ENCODE assay signal across 19 cellular contexts in genomic region chr7:130932088-130932487, GRCh38.
DNase-seq lines count a peak whose midpoint lies in the region; ATAC-seq and TF ChIP-seq lines count a peak whose summit lies in the region.
"Had no signal": no experiment of that assay in that cellular context is flagged by ENCODE, and none has a peak within 500 bp of the region (broad histone marks: within the 10 kb centered on the region; RNA-seq: fewer than 3 reads in every experiment).

No MANE protein-coding gene starts in this region.

- H3K9ac ChIP-seq in mammary epithelial cell (ENCODE audit: insufficient read depth, low read length) (no peak overlapping the region), smooth muscle cell (ENCODE audit: low read depth) (no peak overlapping the region)

- no peak for DNase-seq in MCF 10A (ENCODE audit: unreplicated experiment)
- no peak for DNase-seq in mammary epithelial cell
- no peak for DNase-seq in T-cell
- no peak for DNase-seq in memory B cell (ENCODE audit: low spot score in 2 of 2)
- no peak for DNase-seq in vagina (ENCODE audit: extremely low spot score in 2 of 2)
- DNase-seq in stimulated activated CD4-positive, alpha-beta T cell treated with anti-CD3 and anti-CD28 coated beads, Interleukin-15, amount 100 ng/mL, for 24 hours: no peak
- no peak for DNase-seq in smooth muscle cell (lab: John Stamatoyannopoulos, UW; ENCODE audit: unreplicated experiment)
- DNase-seq: body of pancreas; effector memory CD4-positive, alpha-beta T cell; hypothalamus; KG1; left ventricle myocardium superior; mucosa of descending colon; NCI-H524; stimulated activated CD4-positive, alpha-beta T cell treated with anti-CD3 and anti-CD28 coated beads, Interleukin-1b, Interleukin-23, amount 100 ng/mL, for 48 hours; thyroid gland had no signal

- H3K36me3 Mint-ChIP-seq in MCF 10A (ENCODE audit: insufficient read depth, unreplicated experiment) (peaks cover 73% of the 10 kb centered on the region), T-cell (peaks cover 57% of the 10 kb centered on the region), memory B cell (peaks cover 21% of the 10 kb centered on the region)

- POLR2A ChIA-PET in MCF 10A (lab: Yijun Ruan, JAX) (interaction anchor here (0.9 to 4.9 kb wide), 5 partner anchors 8 to 69 kb away, joined by 3 to 42 read pairs (median 16); no protein-coding TSS in a partner anchor), T-cell (lab: Charles Lee) (interaction anchor here (0.7 to 1.6 kb wide), 5 partner anchors 8 to 75 kb away, joined by 6 to 12 read pairs (median 7); no protein-coding TSS in a partner anchor)

- H3K4me1 ChIP-seq in mammary epithelial cell (ENCODE audit: insufficient read depth, low read length) (no peaks in the 10 kb centered on the region), vagina (peaks cover 75% of the 10 kb centered on the region), smooth muscle cell (ENCODE audit: low read depth) (no peaks in the 10 kb centered on the region)

- intact Hi-C loops in MCF 10A (cut with micrococcal nuclease) (no loop called here), mammary epithelial cell (cut with micrococcal nuclease) (no loop called here), vagina (cut with DNase I) (no loop called here)

- H3K4me2 ChIP-seq in mammary epithelial cell (ENCODE audit: insufficient read depth, low read depth, low read length): no peak overlapping the region
- no peak overlapping the region for H3K4me2 ChIP-seq in smooth muscle cell

- peaks cover 99% of the 10 kb centered on the region for H3K79me2 ChIP-seq in mammary epithelial cell (ENCODE audit: insufficient read depth, low read length)
- peaks cover 31% of the 10 kb centered on the region for H3K79me2 ChIP-seq in smooth muscle cell (ENCODE audit: low read depth)

- TF ChIP-seq POLR2A in vagina (IDR thresholded peaks at IDR 0.05): no peak

- in situ Hi-C loops in mammary epithelial cell (cut with MboI; ENCODE audit: low sequenced_read_pairs in 2 of 2): no loop called here

- H3K27me3 Mint-ChIP-seq in MCF 10A (ENCODE audit: insufficient read depth, unreplicated experiment): no peaks in the 10 kb centered on the region
- H3K27me3 Mint-ChIP-seq in T-cell: no peaks in the 10 kb centered on the region
- H3K27me3 Mint-ChIP-seq in memory B cell: no peaks in the 10 kb centered on the region

- peaks cover 17% of the 10 kb centered on the region for H3K36me3 ChIP-seq in mammary epithelial cell (ENCODE audit: insufficient read depth, low read length)
- no peaks in the 10 kb centered on the region for H3K36me3 ChIP-seq in vagina
- no peaks in the 10 kb centered on the region for H3K36me3 ChIP-seq in smooth muscle cell (ENCODE audit: low read depth)
- H3K36me3 ChIP-seq: thyroid gland had no signal

- ATAC-seq in T-cell (replicated peaks in 1 of 4) (no peak), memory B cell (ENCODE audit: low read depth) (no peak)
- ATAC-seq: body of pancreas, gastroesophageal sphincter, left ventricle myocardium superior, mucosa of descending colon had no signal

- H3K4me3 ChIP-seq in mammary epithelial cell (replicated peaks in 1 of 3; ENCODE audit: insufficient read depth in 1 of 3, low read depth in 2 of 3, low read length in 3 of 3) (no peak overlapping the region), vagina (no peak overlapping the region), smooth muscle cell (no peak overlapping the region)
- H3K4me3 ChIP-seq: body of pancreas, esophagus muscularis mucosa, gastroesophageal sphincter, mucosa of descending colon, thyroid gland had no signal

- TF ChIP-seq CTCF in MCF 10A (IDR thresholded peaks at IDR 0.05; ENCODE audit: unreplicated experiment): no peak
- no peak for TF ChIP-seq CTCF in mammary epithelial cell (conservative IDR thresholded peaks at IDR 0.05 in 1 of 2, IDR thresholded peaks at IDR 0.05 in 1 of 2; ENCODE audit: extremely low read depth in 1 of 2, insufficient read depth in 1 of 2, low read depth in 1 of 2, low read length in 2 of 2)
- no peak for TF ChIP-seq CTCF in vagina (IDR thresholded peaks at IDR 0.05)
- no peak for TF ChIP-seq CTCF in smooth muscle cell (IDR thresholded peaks at IDR 0.05; ENCODE audit: borderline replicate concordance, insufficient read depth, poor library complexity, severe bottlenecking)

- no peak overlapping the region for H2AFZ ChIP-seq in mammary epithelial cell (ENCODE audit: low read depth, low read length)
- H2AFZ ChIP-seq in smooth muscle cell (ENCODE audit: low read depth): no peak overlapping the region

- H3K4me1 Mint-ChIP-seq in MCF 10A (ENCODE audit: insufficient read depth, unreplicated experiment) (peaks cover 33% of the 10 kb centered on the region), T-cell (peaks cover 92 to 96% (median 95%) of the 10 kb centered on the region in 3 donors), memory B cell (peaks cover 45% of the 10 kb centered on the region)

- 98% methylated on average over 4 of the region's 5 CpGs for WGBS in mammary epithelial cell (ENCODE audit: low coverage, missing lambda C conversion rate)
- WGBS in smooth muscle cell (ENCODE audit: low lambda C conversion rate): 99% methylated on average over 5 of the region's 5 CpGs

- H3K9me3 ChIP-seq in mammary epithelial cell (replicated peaks; ENCODE audit: insufficient read depth, low read length): no peaks in the 10 kb centered on the region
- H3K9me3 ChIP-seq in vagina: no peaks in the 10 kb centered on the region
- H3K9me3 ChIP-seq in smooth muscle cell (replicated peaks; ENCODE audit: low read depth): no peaks in the 10 kb centered on the region
- H3K9me3 ChIP-seq: body of pancreas, esophagus muscularis mucosa, gastroesophageal sphincter, mucosa of descending colon, thyroid gland had no signal

- H3K27ac Mint-ChIP-seq in MCF 10A (ENCODE audit: low read depth, unreplicated experiment): peak overlapping the region; percentile 42
- peak overlapping the region; percentile 52 to 71 for H3K27ac Mint-ChIP-seq in T-cell
- peak overlapping the region; percentile 98 for H3K27ac Mint-ChIP-seq in memory B cell
- H3K27ac Mint-ChIP-seq: progenitor cell of endocrine pancreas had no signal

- H3K27me3 ChIP-seq in mammary epithelial cell (ENCODE audit: insufficient read depth, low read length) (no peaks in the 10 kb centered on the region), vagina (no peaks in the 10 kb centered on the region), smooth muscle cell (ENCODE audit: low read depth) (no peaks in the 10 kb centered on the region)
- H3K27me3 ChIP-seq: body of pancreas, esophagus muscularis mucosa, gastroesophageal sphincter, thyroid gland had no signal

- H3K4me3 Mint-ChIP-seq in MCF 10A (ENCODE audit: unreplicated experiment): no peak overlapping the region
- H3K4me3 Mint-ChIP-seq in T-cell: no peak overlapping the region
- H3K4me3 Mint-ChIP-seq in memory B cell: no peak overlapping the region

- H4K20me1 ChIP-seq in mammary epithelial cell (ENCODE audit: insufficient read depth, low read length) (no peaks in the 10 kb centered on the region), smooth muscle cell (ENCODE audit: low read depth) (peaks cover 25% of the 10 kb centered on the region)

- H3K27ac ChIP-seq in mammary epithelial cell (ENCODE audit: insufficient read depth, low read depth, low read length) (no peak overlapping the region), vagina (peak overlapping the region; percentile 66), smooth muscle cell (ENCODE audit: low read depth) (no peak overlapping the region)
- H3K27ac ChIP-seq: body of pancreas, gastroesophageal sphincter had no signal

- H3K9me3 Mint-ChIP-seq in MCF 10A (ENCODE audit: unreplicated experiment) (no peaks in the 10 kb centered on the region), T-cell (no peaks in the 10 kb centered on the region), memory B cell (no peaks in the 10 kb centered on the region)

- no peaks in the 10 kb centered on the region for H3F3A ChIP-seq in smooth muscle cell (ENCODE audit: low read depth)

- BruUV-seq in MCF 10A (replicated peaks; lab: Mats Ljungman, UMichigan) (no TSS peak), mammary epithelial cell (replicated peaks; lab: Mats Ljungman, UMichigan) (no TSS peak)

- CTCF ChIA-PET in MCF 10A (lab: Yijun Ruan, JAX) (interaction anchor here (0.7 to 4.6 kb wide), 4 partner anchors 10 to 100 kb away, joined by 3 to 31 read pairs (median 6); no protein-coding TSS in a partner anchor), mammary epithelial cell (lab: Charles Lee; ENCODE audit: low non-redundant PET) (no interaction called here), T-cell (lab: Charles Lee) (interaction anchor here in 1 of 2 donors (1.2 to 3.8 kb wide), 4 partner anchors 18 to 108 kb away, joined by 4 to 21 read pairs (median 7); no protein-coding TSS in a partner anchor)

- dilution Hi-C loops in mammary epithelial cell (cut with HindIII; ENCODE audit: low sequenced_read_pairs): no loop called here

Comparison
In these comparisons a context has a peak if more than half of its experiments do, and no peak if none do; other contexts are left out.
1. H3K27ac Mint-ChIP-seq: peak in every context shown above with its lines; median percentile 98 in memory B cell; 62 in T-cell; 42 in MCF 10A.